Comparison of ENCODE assay signal across 8 cellular contexts in the genomic region with DNA sequence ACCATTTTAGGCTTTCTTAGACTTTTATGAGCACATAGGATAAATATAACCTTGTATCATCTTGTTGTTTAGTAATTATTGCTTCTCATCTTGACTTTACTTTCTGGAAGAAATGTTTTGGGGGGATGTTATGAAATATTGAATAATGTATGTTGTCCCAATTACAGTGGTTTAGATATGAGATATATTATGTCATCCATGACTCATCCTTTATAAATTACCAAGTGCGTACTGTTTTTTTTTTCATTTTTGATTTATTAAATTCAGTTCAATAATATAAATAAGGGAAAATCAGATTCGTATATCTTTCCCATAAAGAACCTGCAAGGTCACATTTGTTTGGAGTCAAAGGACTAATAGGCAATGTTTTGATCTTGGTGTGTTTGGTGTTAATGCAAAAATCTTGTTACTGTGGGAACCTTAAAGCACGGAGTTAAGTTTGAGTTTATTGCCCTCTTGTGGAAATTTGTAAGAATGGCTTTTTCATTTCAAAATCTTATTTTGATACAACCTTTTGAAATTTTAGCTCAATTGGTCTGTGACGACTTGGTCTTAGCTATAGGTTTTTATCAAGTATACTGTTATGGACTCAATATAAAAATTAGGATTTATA.
DNase-seq lines count a peak whose midpoint lies in the region; ATAC-seq and TF ChIP-seq lines count a peak whose summit lies in the region.

No MANE protein-coding gene starts in this region.

- no peaks in the 10 kb centered on the region for H3K36me3 Mint-ChIP-seq in activated CD4-positive, alpha-beta T cell treated with anti-CD3 and anti-CD28 coated beads, Interleukin-2, amount 10 ng/mL, durations not matched to agents 24 days and 14 days (ENCODE audit: low read depth)

- ATAC-seq in HG02938 (IDR thresholded peaks at IDR 0.05; ENCODE audit: unreplicated experiment), result peak; percentile 69

- H3K4me3 ChIP-seq in GM12865 (ENCODE audit: low read depth, low read length), result no peak overlapping the region

- H3K27ac Mint-ChIP-seq in activated CD4-positive, alpha-beta T cell treated with anti-CD3 and anti-CD28 coated beads, Interleukin-2, amount 10 ng/mL, durations not matched to agents 24 days and 14 days, result no peak overlapping the region

- H3K27me3 Mint-ChIP-seq in activated CD4-positive, alpha-beta T cell treated with anti-CD3 and anti-CD28 coated beads, Interleukin-2, amount 10 ng/mL, durations not matched to agents 24 days and 14 days, result no peaks in the 10 kb centered on the region

- intact Hi-C loops in activated CD4-positive, alpha-beta T cell treated with anti-CD3 and anti-CD28 coated beads, Interleukin-2, amount 10 ng/mL, durations not matched to agents 24 days and 14 days (cut with micrococcal nuclease), result loop anchor here (1.0 to 10.0 kb wide), 3 partner anchors 176 to 604 kb away; partner anchors contain the start of gene ADAM22

- peak; percentile 41 for TF ChIP-seq CTCF in GM12865 (IDR thresholded peaks at IDR 0.05; ENCODE audit: insufficient read depth, low read depth, low read length, missing control alignments)

- no peak overlapping the region for H3K4me3 Mint-ChIP-seq in activated CD4-positive, alpha-beta T cell treated with anti-CD3 and anti-CD28 coated beads, Interleukin-2, amount 10 ng/mL, durations not matched to agents 24 days and 14 days

- no peaks in the 10 kb centered on the region for H3K9me3 Mint-ChIP-seq in activated CD4-positive, alpha-beta T cell treated with anti-CD3 and anti-CD28 coated beads, Interleukin-2, amount 10 ng/mL, durations not matched to agents 24 days and 14 days

- peaks cover 4% of the 10 kb centered on the region for H3K4me1 Mint-ChIP-seq in activated CD4-positive, alpha-beta T cell treated with anti-CD3 and anti-CD28 coated beads, Interleukin-2, amount 10 ng/mL, durations not matched to agents 24 days and 14 days

- DNase-seq in GM12865 (ENCODE audit: low read depth) (peak; percentile 63), NCI-H2196 treated with DMSO at 0.1 percent for 48 hours (lab: John Stamatoyannopoulos, UW; ENCODE audit: unreplicated experiment) (peak; percentile 44), brain pericyte (ENCODE audit: low read depth, low spot score) (peak; percentile 12), kidney glomerular epithelial cell (lab: John Stamatoyannopoulos, UW) (peak; percentile 82), occipital lobe (lab: John Stamatoyannopoulos, UW) (no peak)
- no peak for DNase-seq in activated CD4-positive, alpha-beta T cell treated with anti-CD3 and anti-CD28 coated beads, Interleukin-2, amount 10 ng/mL, durations not matched to agents 24 days and 14 days
- no peak for DNase-seq in stimulated activated CD4-positive, alpha-beta T cell treated with anti-CD3 and anti-CD28 coated beads, Interleukin-12 subunit alpha, Interleukin-12 subunit beta, amount 100 ng/mL, for 4 hours

Comparison
In these comparisons a context has a peak if more than half of its experiments do, and no peak if none do; other contexts are left out.
1. DNase-seq: peak in GM12865 (single experiment), NCI-H2196 treated with DMSO at 0.1 percent for 48 hours (single experiment), brain pericyte (single experiment) and kidney glomerular epithelial cell (single experiment); none in activated CD4-positive, alpha-beta T cell treated with anti-CD3 and anti-CD28 coated beads, Interleukin-2, amount 10 ng/mL, durations not matched to agents 24 days and 14 days (single experiment), occipital lobe (single experiment) and stimulated activated CD4-positive, alpha-beta T cell treated with anti-CD3 and anti-CD28 coated beads, Interleukin-12 subunit alpha, Interleukin-12 subunit beta, amount 100 ng/mL, for 4 hours (single experiment).